ENCODE assay signal across 1 cellular context in the genomic region with DNA sequence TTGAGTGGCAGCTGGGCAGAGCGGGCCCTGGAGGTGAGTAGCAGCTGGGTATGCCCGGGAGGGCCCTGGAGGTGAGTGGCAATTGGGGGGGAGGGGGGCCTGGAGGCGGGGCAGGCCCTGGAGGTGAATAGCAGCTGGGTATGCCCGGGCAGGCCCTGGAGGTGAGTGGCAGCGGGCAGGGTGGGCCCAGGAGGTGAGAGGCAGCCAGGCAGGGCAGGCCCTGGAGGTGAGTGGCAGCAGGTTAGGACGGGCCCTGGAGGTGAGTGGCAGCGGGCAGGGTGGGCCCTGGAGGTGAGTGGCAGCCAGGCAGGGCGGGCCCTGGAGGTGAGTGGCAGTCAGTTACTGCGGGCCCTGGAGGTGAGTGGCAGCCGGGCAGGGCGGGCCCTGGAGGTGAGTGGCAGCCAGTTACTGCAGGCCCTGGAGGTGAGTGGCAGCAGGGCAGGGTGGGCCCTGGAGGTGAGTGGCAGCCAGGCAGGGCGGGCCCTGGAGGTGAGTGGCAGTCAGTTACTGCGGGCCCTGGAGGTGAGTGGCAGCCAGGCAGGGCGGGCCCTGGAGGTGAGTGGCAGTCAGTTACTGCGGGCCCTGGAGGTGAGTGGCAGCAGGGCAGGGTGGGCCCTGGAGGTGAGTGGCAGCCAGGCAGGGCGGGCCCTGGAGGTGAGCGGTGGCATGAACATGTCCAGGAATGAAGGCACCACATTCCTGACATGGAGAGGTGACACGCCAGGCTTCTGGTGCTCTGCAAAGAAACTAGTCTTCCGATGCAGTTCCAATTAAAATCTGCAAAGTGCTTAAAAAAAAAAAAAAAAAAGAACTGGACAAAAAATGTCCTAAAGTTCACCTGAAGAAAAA.
TF ChIP-seq lines count a peak whose summit lies in the region.

No MANE protein-coding gene starts in this region.

TF ChIP-seq in H1, 55 proteins besides CTCF, POLR2A, EP300 and RAD21:
- TF ChIP-seq HDAC2 (IDR thresholded peaks at IDR 0.05; ENCODE audit: borderline replicate concordance in 1 of 2, low read depth in 2 of 2, low read length in 2 of 2), result 0 out of 4 replicates have a peak, but pooled peaks of 1 of the 2 experiments have one; percentile 35
- TF ChIP-seq TEAD4 (IDR thresholded peaks at IDR 0.05; ENCODE audit: low read depth, low read length), result 0 out of 2 replicates have a peak, but pooled peaks have one; percentile 48
- peak; percentile 86 for TF ChIP-seq KDM1A (IDR thresholded peaks at IDR 0.05; ENCODE audit: borderline replicate concordance, low read length)
- TF ChIP-seq SP4 (IDR thresholded peaks at IDR 0.05; ENCODE audit: low read length), result peak; percentile 84; the same call in 1 of the 2 replicates
- TF ChIP-seq SP2 (IDR thresholded peaks at IDR 0.05; ENCODE audit: low read length), result peak; percentile 19; the same call in 1 of the 2 replicates
TF ChIP-seq in H1: peak in this region for 5; not testable (repeated sequence) for 50.
